1 cellular context compared by ENCODE assay signal in genomic region chr15:96670389-96670788, GRCh38.
TF ChIP-seq lines count a peak whose summit lies in the region.

No MANE protein-coding gene starts in this region.

TF ChIP-seq in HCT116, 20 proteins besides CTCF, POLR2A, EP300 and RAD21 (continued from another document):
- no peak for TF ChIP-seq POLR2AphosphoS5 (IDR thresholded peaks at IDR 0.05; ENCODE audit: low read depth, low read length)
- no peak for TF ChIP-seq JUND (IDR thresholded peaks at IDR 0.05)
- TF ChIP-seq TCF7L2 (IDR thresholded peaks at IDR 0.05; ENCODE audit: borderline replicate concordance, extremely low read depth, insufficient read depth, insufficient read length) = no peak
- no peak for TF ChIP-seq SP1 (IDR thresholded peaks at IDR 0.05; ENCODE audit: low read depth)
- TF ChIP-seq MAX (IDR thresholded peaks at IDR 0.05) = no peak
- TF ChIP-seq CBX3 (IDR thresholded peaks at IDR 0.05; ENCODE audit: low read depth) = no peak
- TF ChIP-seq EZH2phosphoT487 (IDR thresholded peaks at IDR 0.05; ENCODE audit: borderline replicate concordance) = no peak
- TF ChIP-seq EZH2 (IDR thresholded peaks at IDR 0.05) = no peak
- no peak for TF ChIP-seq CEBPB (IDR thresholded peaks at IDR 0.05; ENCODE audit: low read depth)
- no peak for TF ChIP-seq ZFX (IDR thresholded peaks at IDR 0.05)
- no peak for TF ChIP-seq FOSL1 (IDR thresholded peaks at IDR 0.05; ENCODE audit: low read depth)
- TF ChIP-seq SRF (IDR thresholded peaks at IDR 0.05; ENCODE audit: low read depth) = no peak
- TF ChIP-seq YY1 (IDR thresholded peaks at IDR 0.05; ENCODE audit: extremely low read depth, insufficient replicate concordance, low read depth, low read length) = no peak
- no peak for TF ChIP-seq ELF1 (IDR thresholded peaks at IDR 0.05; ENCODE audit: borderline replicate concordance, low read depth)
- no peak for TF ChIP-seq ZBTB33 (IDR thresholded peaks at IDR 0.05; ENCODE audit: extremely low read depth, insufficient replicate concordance, low read length)
- no peak for TF ChIP-seq SIN3A (IDR thresholded peaks at IDR 0.05; ENCODE audit: low read depth)
- TF ChIP-seq EGR1 (IDR thresholded peaks at IDR 0.05; ENCODE audit: low read depth) = no peak
- no peak for TF ChIP-seq REST (IDR thresholded peaks at IDR 0.05; ENCODE audit: low read depth)
